ENCODE assay signal across 1 cellular context in the genomic region with DNA sequence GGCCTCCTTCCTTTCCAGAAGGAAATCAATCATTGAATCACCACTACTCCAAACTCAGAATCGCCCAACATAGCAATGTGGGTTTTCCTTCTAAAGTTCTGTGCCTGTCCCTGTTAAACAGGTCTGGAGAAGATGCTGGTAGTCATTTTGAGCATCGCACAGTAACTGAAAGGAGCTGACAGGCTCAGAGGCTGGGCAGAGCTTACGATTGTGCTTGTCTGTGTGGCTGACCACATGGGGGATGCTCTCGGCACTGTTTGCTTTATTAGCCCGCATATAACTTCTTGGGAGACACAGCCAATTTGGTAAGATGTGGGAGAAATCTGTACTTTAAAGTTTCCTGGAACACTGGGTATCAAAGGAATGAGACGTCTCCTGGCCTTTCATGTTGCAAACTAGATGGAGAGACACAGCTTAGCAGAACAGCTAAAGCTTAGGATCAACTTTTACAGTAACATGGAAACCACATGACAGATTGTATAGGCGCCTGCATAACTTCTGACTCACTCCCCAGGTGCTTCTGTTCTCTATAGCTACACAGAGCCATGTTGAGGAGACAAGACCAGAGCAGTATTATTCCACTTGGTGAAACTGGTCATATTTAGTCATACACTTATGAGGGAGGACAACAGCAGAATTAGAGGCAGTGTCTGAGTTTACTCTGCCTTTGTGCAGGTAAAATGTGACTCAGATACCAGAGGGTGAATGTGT.
TF ChIP-seq lines count a peak whose summit lies in the region.

No MANE protein-coding gene starts in this region.

TF ChIP-seq in SK-N-SH, 30 proteins besides CTCF, POLR2A, EP300 and RAD21 (continued from another document):
- TF ChIP-seq, protein P1, sequence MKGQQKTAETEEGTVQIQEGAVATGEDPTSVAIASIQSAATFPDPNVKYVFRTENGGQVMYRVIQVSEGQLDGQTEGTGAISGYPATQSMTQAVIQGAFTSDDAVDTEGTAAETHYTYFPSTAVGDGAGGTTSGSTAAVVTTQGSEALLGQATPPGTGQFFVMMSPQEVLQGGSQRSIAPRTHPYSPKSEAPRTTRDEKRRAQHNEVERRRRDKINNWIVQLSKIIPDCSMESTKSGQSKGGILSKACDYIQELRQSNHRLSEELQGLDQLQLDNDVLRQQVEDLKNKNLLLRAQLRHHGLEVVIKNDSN (IDR thresholded peaks at IDR 0.05; ENCODE audit: borderline replicate concordance, low read depth): no peak
- TF ChIP-seq NFIC (IDR thresholded peaks at IDR 0.05; ENCODE audit: borderline replicate concordance): no peak
- TF ChIP-seq TAF1 (IDR thresholded peaks at IDR 0.05; ENCODE audit: borderline replicate concordance, low read depth, low read length): no peak
- TF ChIP-seq SMC3 (IDR thresholded peaks at IDR 0.05; ENCODE audit: low read depth, low read length): no peak
- TF ChIP-seq ELF1 (IDR thresholded peaks at IDR 0.05): no peak
